In the genomic region with DNA sequence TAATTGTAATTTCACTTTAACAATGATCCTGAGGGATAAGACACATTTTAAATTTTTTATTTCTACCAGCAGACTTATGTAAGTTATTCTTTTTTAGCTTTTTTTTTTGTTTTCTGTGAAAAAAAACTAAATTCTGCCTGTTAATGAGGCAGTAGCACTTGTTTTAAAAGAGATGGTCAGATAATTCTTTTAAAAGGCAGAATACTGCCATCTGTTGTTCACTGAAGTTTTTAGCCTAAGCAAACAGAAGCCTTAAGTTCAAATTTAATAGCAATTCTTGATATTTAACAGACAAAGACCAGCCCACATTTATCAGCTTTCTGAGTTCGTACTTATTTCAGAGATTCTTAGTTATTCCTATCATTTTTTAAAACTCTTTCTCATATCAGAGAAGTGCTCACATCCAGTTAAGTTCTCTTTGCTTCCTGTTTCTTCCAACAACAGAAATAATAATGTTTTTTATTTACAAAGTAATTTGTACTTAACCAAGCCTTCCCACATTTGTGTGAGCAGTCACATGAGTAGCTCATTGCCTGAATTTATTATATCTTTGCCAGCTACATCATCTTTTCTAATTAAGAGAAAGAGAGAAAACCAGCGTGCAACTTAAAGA, we compare ENCODE assay signal across 1 cellular context.
TF ChIP-seq lines count a peak whose summit lies in the region.

No MANE protein-coding gene starts in this region.

TF ChIP-seq in IMR-90, 13 proteins besides CTCF, POLR2A, EP300 and RAD21 (continued from another document):
- no peak for TF ChIP-seq BHLHE40 (IDR thresholded peaks at IDR 0.05; ENCODE audit: low read depth, low read length)
- TF ChIP-seq SMC3 (IDR thresholded peaks at IDR 0.05; ENCODE audit: low read depth, low read length): peak; percentile 56
